In genomic region chr7:157276731-157277562, GRCh38 we compare ENCODE assay signal across 1 cellular context.
TF ChIP-seq lines count a peak whose summit lies in the region.

No MANE protein-coding gene starts in this region.

TF ChIP-seq in HepG2, 621 proteins besides CTCF, POLR2A, EP300 and RAD21 (continued from another document):
- no peak for TF ChIP-seq ZNF280D (CRISPR knock-in tag; IDR thresholded peaks at IDR 0.05)
- TF ChIP-seq ZMAT3 (CRISPR knock-in tag; conservative IDR thresholded peaks at IDR 0.05) = no peak
- TF ChIP-seq SAP130 (CRISPR knock-in tag; IDR thresholded peaks at IDR 0.05; ENCODE audit: low read depth) = 0 out of 2 replicates have a peak, but pooled peaks have one; percentile 25
- TF ChIP-seq GABPB1 (CRISPR knock-in tag; IDR thresholded peaks at IDR 0.05) = peak; percentile 28; the same call in 1 of the 2 replicates
- TF ChIP-seq KDM2A (CRISPR knock-in tag; IDR thresholded peaks at IDR 0.05; ENCODE audit: borderline replicate concordance, low read depth) = peak; percentile 70; the same call in 1 of the 2 replicates
- TF ChIP-seq DNMT1 (CRISPR knock-in tag; IDR thresholded peaks at IDR 0.05) = no peak
- no peak for TF ChIP-seq TMF1 (CRISPR knock-in tag; IDR thresholded peaks at IDR 0.05; ENCODE audit: low read depth)
- 0 out of 2 replicates have a peak, but pooled peaks have one; percentile 31 for TF ChIP-seq MTERF4 (CRISPR knock-in tag; IDR thresholded peaks at IDR 0.05)
- no peak for TF ChIP-seq ZNF781 (CRISPR knock-in tag; IDR thresholded peaks at IDR 0.05; ENCODE audit: borderline replicate concordance, not compliant biosample characterization)
- TF ChIP-seq PAX8 (CRISPR knock-in tag; IDR thresholded peaks at IDR 0.05; ENCODE audit: borderline replicate concordance) = no peak
- no peak for TF ChIP-seq ZNF776 (CRISPR knock-in tag; IDR thresholded peaks at IDR 0.05)
- TF ChIP-seq ZNF768 (CRISPR knock-in tag; IDR thresholded peaks at IDR 0.05) = 0 out of 2 replicates have a peak, but pooled peaks have one; percentile 29
- no peak for TF ChIP-seq LCORL (IDR thresholded peaks at IDR 0.05)
- TF ChIP-seq LCORL (CRISPR knock-in tag; IDR thresholded peaks at IDR 0.05) = no peak
- 0 out of 2 replicates have a peak, but pooled peaks have one; percentile 15 for TF ChIP-seq ELF3 (CRISPR knock-in tag; IDR thresholded peaks at IDR 0.05)
- no peak for TF ChIP-seq TFDP2 (CRISPR knock-in tag; IDR thresholded peaks at IDR 0.05)
- no peak for TF ChIP-seq MIER2 (CRISPR knock-in tag; IDR thresholded peaks at IDR 0.05)
- no peak for TF ChIP-seq ZNF891 (CRISPR knock-in tag; IDR thresholded peaks at IDR 0.05)
- no peak for TF ChIP-seq ZNF264 (CRISPR knock-in tag; IDR thresholded peaks at IDR 0.05)
- TF ChIP-seq FOXK1 (CRISPR knock-in tag; IDR thresholded peaks at IDR 0.05; ENCODE audit: borderline replicate concordance, low read depth) = no peak
- TF ChIP-seq CC2D1A (CRISPR knock-in tag; IDR thresholded peaks at IDR 0.05) = no peak
- no peak for TF ChIP-seq ZNF205 (CRISPR knock-in tag; IDR thresholded peaks at IDR 0.05)
- peak; percentile 46; the same call in 1 of the 2 replicates for TF ChIP-seq PATZ1 (CRISPR knock-in tag; IDR thresholded peaks at IDR 0.05)
- no peak for TF ChIP-seq SSRP1 (CRISPR knock-in tag; IDR thresholded peaks at IDR 0.05)
- no peak for TF ChIP-seq ZKSCAN8 (CRISPR knock-in tag; IDR thresholded peaks at IDR 0.05; ENCODE audit: borderline replicate concordance)
- TF ChIP-seq ZNF724P (CRISPR knock-in tag; IDR thresholded peaks at IDR 0.05; ENCODE audit: borderline replicate concordance) = no peak
